Comparison of ENCODE assay signal across 8 cellular contexts in the genomic region with DNA sequence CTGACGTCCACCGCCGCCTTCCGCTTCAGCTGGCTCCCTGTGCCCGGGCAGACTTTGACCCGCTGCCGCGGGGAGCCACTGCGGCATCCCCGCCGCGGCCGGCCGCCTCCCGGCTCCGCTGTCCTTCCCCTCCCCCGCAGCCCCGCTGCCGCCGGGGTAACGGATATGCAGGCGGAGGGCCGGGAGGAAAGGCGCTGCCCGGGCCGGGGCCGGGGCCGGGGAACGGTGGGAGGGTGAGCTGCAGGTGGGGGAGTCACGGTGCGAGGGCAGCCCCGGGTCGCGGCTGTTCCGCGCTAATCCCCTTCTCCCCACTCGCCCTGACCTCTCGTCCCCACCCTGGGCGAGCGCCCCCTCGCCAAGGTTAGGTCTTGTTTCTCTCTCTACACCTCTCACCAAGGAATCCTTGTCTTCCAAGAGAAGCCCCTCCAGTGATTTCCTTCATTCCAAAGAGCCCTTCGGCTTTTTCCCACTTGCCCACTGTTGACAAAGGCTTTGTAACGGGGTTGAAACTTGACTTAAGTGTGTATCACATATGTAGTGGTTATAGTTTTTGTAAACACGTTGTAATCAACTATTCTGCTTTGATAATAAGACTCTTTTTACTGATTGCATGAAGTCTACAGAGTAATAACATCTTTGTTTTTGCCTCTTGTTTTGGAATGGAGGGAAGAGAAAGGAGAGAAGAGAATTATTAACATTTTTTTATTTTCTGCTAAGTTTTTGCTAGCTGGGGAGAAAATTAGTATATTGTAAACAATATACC. TPM values are rescaled to one million over a fixed set of nuclear protein-coding genes. Genes with fewer than 3 reads are reported as not detected.
DNase-seq lines count a peak whose midpoint lies in the region; ATAC-seq and TF ChIP-seq lines count a peak whose summit lies in the region.

No MANE protein-coding gene starts in this region.

- no peaks in the 10 kb centered on the region for H3K27me3 Mint-ChIP-seq in CD8-positive, alpha-beta T cell (ENCODE audit: low read depth)
- H3K27me3 Mint-ChIP-seq in activated naive CD4-positive, alpha-beta T cell treated with anti-CD3 and anti-CD28 coated beads, Interleukin-2, amount 50 U/mL, for 24 hours = no peaks in the 10 kb centered on the region

- no peak for TF ChIP-seq CTCF in CD8-positive, alpha-beta T cell (IDR thresholded peaks at IDR 0.05)
- TF ChIP-seq CTCF in Peyer's patch (IDR thresholded peaks at IDR 0.05) (no peak), cardiac muscle cell (IDR thresholded peaks at IDR 0.05; ENCODE audit: low read depth, low read length) (peak; percentile 34), vagina (IDR thresholded peaks at IDR 0.05) (no peak)

- H3K9me3 Mint-ChIP-seq in CD8-positive, alpha-beta T cell = no peaks in the 10 kb centered on the region
- H3K9me3 Mint-ChIP-seq in activated naive CD4-positive, alpha-beta T cell treated with anti-CD3 and anti-CD28 coated beads, Interleukin-2, amount 50 U/mL, for 24 hours = no peaks in the 10 kb centered on the region

- H3K36me3 ChIP-seq in CD8-positive, alpha-beta T cell (ENCODE audit: insufficient read depth, low read length) = no peaks in the 10 kb centered on the region
- H3K36me3 ChIP-seq in Peyer's patch (no peaks in the 10 kb centered on the region), cardiac muscle cell (no peaks in the 10 kb centered on the region), vagina (no peaks in the 10 kb centered on the region)

- peaks cover 23% of the 10 kb centered on the region for H3K4me1 ChIP-seq in CD8-positive, alpha-beta T cell (ENCODE audit: insufficient read depth, low read length)
- H3K4me1 ChIP-seq in Peyer's patch (peaks cover 0 to 35% (median 0%) of the 10 kb centered on the region in 4 donors), cardiac muscle cell (ENCODE audit: low read depth) (peaks cover 39% of the 10 kb centered on the region), vagina (peaks cover 21% of the 10 kb centered on the region)

- peaks cover 7% of the 10 kb centered on the region for H3K36me3 Mint-ChIP-seq in CD8-positive, alpha-beta T cell
- peaks cover 1% of the 10 kb centered on the region for H3K36me3 Mint-ChIP-seq in activated naive CD4-positive, alpha-beta T cell treated with anti-CD3 and anti-CD28 coated beads, Interleukin-2, amount 50 U/mL, for 24 hours

- no peak overlapping the region for H3K27ac Mint-ChIP-seq in CD8-positive, alpha-beta T cell
- H3K27ac Mint-ChIP-seq in activated naive CD4-positive, alpha-beta T cell treated with anti-CD3 and anti-CD28 coated beads, Interleukin-2, amount 50 U/mL, for 24 hours = peak overlapping the region; percentile 87

- H3K4me3 ChIP-seq in CD8-positive, alpha-beta T cell (ENCODE audit: low read depth, low read length) = peak overlapping the region; percentile 94
- H3K4me3 ChIP-seq in Peyer's patch (peak overlapping the region; percentile 78 to 95 (median 94)), cardiac muscle cell (peak overlapping the region; percentile 96), vagina (peak overlapping the region; percentile 70 to 89)

- H3K4me3 Mint-ChIP-seq in CD8-positive, alpha-beta T cell = no peak overlapping the region
- H3K4me3 Mint-ChIP-seq in activated naive CD4-positive, alpha-beta T cell treated with anti-CD3 and anti-CD28 coated beads, Interleukin-2, amount 50 U/mL, for 24 hours = peak overlapping the region; percentile 89

- peaks cover 21% of the 10 kb centered on the region for H3K4me1 Mint-ChIP-seq in CD8-positive, alpha-beta T cell (ENCODE audit: low read depth)
- peaks cover 15% of the 10 kb centered on the region for H3K4me1 Mint-ChIP-seq in activated naive CD4-positive, alpha-beta T cell treated with anti-CD3 and anti-CD28 coated beads, Interleukin-2, amount 50 U/mL, for 24 hours

- no peaks in the 10 kb centered on the region for H3K9me3 ChIP-seq in CD8-positive, alpha-beta T cell (ENCODE audit: low read length)
- H3K9me3 ChIP-seq in Peyer's patch (no peaks in the 10 kb centered on the region), cardiac muscle cell (ENCODE audit: low read depth) (no peaks in the 10 kb centered on the region), vagina (no peaks in the 10 kb centered on the region)

- CTCF ChIA-PET in CD8-positive, alpha-beta T cell (lab: Charles Lee) = interaction anchor here (1.2 to 2.6 kb wide), 4 partner anchors 18 to 508 kb away, joined by 3 to 12 read pairs (median 3); no protein-coding TSS in a partner anchor

- DNase-seq in CD8-positive, alpha-beta T cell = peak; percentile 16 to 76 (median 52)
- DNase-seq in Peyer's patch = peak in 2 of 3 donors; percentile 63 to 82
- peak in 1 of 2 donors; percentile 74 for DNase-seq in cardiac muscle cell (ENCODE audit: low read depth in 1 of 2, low spot score in 1 of 2)
- DNase-seq in pons (ENCODE audit: low spot score) = peak; percentile 67
- no peak for DNase-seq in vagina (ENCODE audit: extremely low spot score in 2 of 2)

- ATAC-seq in CD8-positive, alpha-beta T cell = peak; percentile 24
- ATAC-seq in GM19351 (IDR thresholded peaks at IDR 0.05; ENCODE audit: unreplicated experiment) (peak; percentile 38), HG03442 (IDR thresholded peaks at IDR 0.05; ENCODE audit: unreplicated experiment) (peak; percentile 31)

- TF ChIP-seq POLR2A in Peyer's patch (IDR thresholded peaks at IDR 0.05) (no peak), vagina (IDR thresholded peaks at IDR 0.05) (no peak)

- no peaks in the 10 kb centered on the region for H3K27me3 ChIP-seq in CD8-positive, alpha-beta T cell (ENCODE audit: insufficient read depth, low read length)
- H3K27me3 ChIP-seq in Peyer's patch = no peaks in the 10 kb centered on the region
- H3K27me3 ChIP-seq in cardiac muscle cell = no peaks in the 10 kb centered on the region
- no peaks in the 10 kb centered on the region for H3K27me3 ChIP-seq in vagina

- POLR2A ChIA-PET in CD8-positive, alpha-beta T cell (lab: Charles Lee) = interaction anchor here (0.8 to 1.8 kb wide), 4 partner anchors 8 to 117 kb away, joined by 3 to 5 read pairs (median 4); no protein-coding TSS in a partner anchor

- peak overlapping the region; percentile 89 for H3K27ac ChIP-seq in CD8-positive, alpha-beta T cell (ENCODE audit: low read depth, low read length)
- H3K27ac ChIP-seq in Peyer's patch (peak overlapping the region; percentile 92 to 99 (median 96)), cardiac muscle cell (peak overlapping the region; percentile 75), vagina (peak overlapping the region; percentile 92)

- intact Hi-C loops in CD8-positive, alpha-beta T cell (cut with DNase I, micrococcal nuclease) = loop anchor here (2.0 to 10.0 kb wide), 17 partner anchors 115 to 1955 kb away; a partner anchor contains a TSS
- intact Hi-C loops in vagina (cut with DNase I) = no loop called here

RNA-seq across cellular contexts. Expression of a gene that starts 0.7 kb away (rescaled TPM):
- total RNA-seq in CD8-positive, alpha-beta T cell = 10 to 100 TPM; 11.6 to 12.3 TPM
- 10 to 100 TPM; 29.7 to 59.7 (median 53.9) TPM for total RNA-seq in Peyer's patch
- total RNA-seq in cardiac muscle cell = 29.3 and 36.4 TPM in 2 replicates
- 18.1 TPM in 2 replicates for polyA plus RNA-seq in cardiac muscle cell
- total RNA-seq in vagina = 12.0 TPM

Comparison
In these comparisons a context has a peak if more than half of its experiments do, and no peak if none do; other contexts are left out.
1. DNase-seq: peak in CD8-positive, alpha-beta T cell (7 of 7), Peyer's patch (2 of 3) and pons (single experiment); none in vagina (0 of 2).
2. Peak in every context shown above with its lines, with median percentiles within 50 percentile points of each other: ATAC-seq, H3K27ac ChIP-seq and H3K4me3 ChIP-seq.